9 cellular contexts compared by ENCODE assay signal in the genomic region with DNA sequence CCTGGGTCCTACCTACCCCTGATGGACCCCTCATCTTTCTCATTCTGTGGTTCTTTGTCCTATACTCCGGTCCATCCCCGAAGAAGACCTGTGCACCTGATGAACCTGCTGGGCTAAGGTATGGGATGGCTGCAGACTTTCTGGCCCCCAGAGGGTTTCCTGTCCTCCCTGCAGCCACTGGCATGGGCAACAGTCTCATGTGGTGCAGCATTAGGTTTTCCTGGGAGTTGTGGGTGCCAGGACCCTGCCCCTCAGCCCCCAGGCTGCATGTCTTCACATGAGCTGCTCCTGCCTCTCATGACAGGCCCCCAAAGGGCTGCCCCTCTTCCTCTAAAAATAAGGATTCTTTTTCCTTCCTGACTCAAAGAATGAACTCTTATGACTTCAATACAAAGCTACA.
DNase-seq lines count a peak whose midpoint lies in the region; ATAC-seq and TF ChIP-seq lines count a peak whose summit lies in the region.
"Had no signal": no experiment of that assay in that cellular context is flagged by ENCODE, and none has a peak within 500 bp of the region (broad histone marks: within the 10 kb centered on the region; RNA-seq: fewer than 3 reads in every experiment).

No MANE protein-coding gene starts in this region.

- H3F3A ChIP-seq in SU-DHL-6 (ENCODE audit: insufficient read depth) = no peaks in the 10 kb centered on the region

- peaks cover 75% of the 10 kb centered on the region for H3K4me1 Mint-ChIP-seq in activated naive CD4-positive, alpha-beta T cell treated with anti-CD3 and anti-CD28 coated beads, Interleukin-2, amount 50 U/mL, for 24 hours
- no peaks in the 10 kb centered on the region for H3K4me1 Mint-ChIP-seq in progenitor cell of endocrine pancreas (ENCODE audit: low read depth)

- no peaks in the 10 kb centered on the region for H3K27me3 Mint-ChIP-seq in activated naive CD4-positive, alpha-beta T cell treated with anti-CD3 and anti-CD28 coated beads, Interleukin-2, amount 50 U/mL, for 24 hours
- no peaks in the 10 kb centered on the region for H3K27me3 Mint-ChIP-seq in progenitor cell of endocrine pancreas

- peaks cover 8% of the 10 kb centered on the region; the same call in 1 of the 2 replicates for H3K79me2 ChIP-seq in SU-DHL-6 (ENCODE audit: insufficient read depth, low read length)

- peak overlapping the region; percentile 70 for H3K4me3 Mint-ChIP-seq in activated naive CD4-positive, alpha-beta T cell treated with anti-CD3 and anti-CD28 coated beads, Interleukin-2, amount 50 U/mL, for 24 hours
- H3K4me3 Mint-ChIP-seq in progenitor cell of endocrine pancreas (ENCODE audit: low read depth) = no peak overlapping the region

- H3K4me3 ChIP-seq in SU-DHL-6 (ENCODE audit: insufficient read depth, low read length, poor library complexity, severe bottlenecking) (no peak overlapping the region), subcutaneous abdominal adipose tissue (ENCODE audit: low read depth in 1 of 5, low read length in 5 of 5) (no peak overlapping the region)

- H3K27ac ChIP-seq in SU-DHL-6 (ENCODE audit: low read depth, low read length) (peak overlapping the region; percentile 45; the same call in 1 of the 2 replicates), epithelial cell of prostate (peak overlapping the region; percentile 57), subcutaneous abdominal adipose tissue (ENCODE audit: low read depth, low read length) (peak overlapping the region; percentile 23)

- no peaks in the 10 kb centered on the region for H3K9me2 ChIP-seq in SU-DHL-6 (replicated peaks; ENCODE audit: insufficient read depth, low read length)

- no peak for DNase-seq in activated naive CD4-positive, alpha-beta T cell treated with Interleukin-2 at 50 U/mL for 16 hours
- DNase-seq in epithelial cell of prostate (ENCODE audit: low read depth, low spot score) (no peak), progenitor cell of endocrine pancreas (ENCODE audit: low spot score, unreplicated experiment) (no peak)
- DNase-seq: cortex of kidney had no signal

- H3K9me3 ChIP-seq in SU-DHL-6 (ENCODE audit: insufficient read depth, low read length) = no peaks in the 10 kb centered on the region
- H3K9me3 ChIP-seq in subcutaneous abdominal adipose tissue (ENCODE audit: control insufficient read depth in 5 of 5, low read length in 5 of 5) = no peaks in the 10 kb centered on the region

- TF ChIP-seq CTCF in SU-DHL-6 (IDR thresholded peaks at IDR 0.05; ENCODE audit: insufficient read depth, low read length, poor library complexity, severe bottlenecking) (no peak), progenitor cell of endocrine pancreas (IDR thresholded peaks at IDR 0.05; ENCODE audit: unreplicated experiment) (no peak)

- H3K36me3 ChIP-seq in SU-DHL-6 (ENCODE audit: low read length) (peaks cover 9% of the 10 kb centered on the region; the same call in 1 of the 2 replicates), subcutaneous abdominal adipose tissue (ENCODE audit: control insufficient read depth in 5 of 5, insufficient read depth in 5 of 5, low read length in 5 of 5) (peaks cover 0 to 48% (median 35%) of the 10 kb centered on the region in 5 donors)

- H3K36me3 Mint-ChIP-seq in activated naive CD4-positive, alpha-beta T cell treated with anti-CD3 and anti-CD28 coated beads, Interleukin-2, amount 50 U/mL, for 24 hours = peaks cover 19% of the 10 kb centered on the region
- H3K36me3 Mint-ChIP-seq in progenitor cell of endocrine pancreas (ENCODE audit: insufficient read depth) = peaks cover 37% of the 10 kb centered on the region

- H2AFZ ChIP-seq in SU-DHL-6 (ENCODE audit: low read depth, low read length, severe bottlenecking) = no peak overlapping the region

- ATAC-seq in HG02623 (IDR thresholded peaks at IDR 0.05; ENCODE audit: unreplicated experiment) (no peak), HG03469 (IDR thresholded peaks at IDR 0.05; ENCODE audit: unreplicated experiment) (no peak)

- peaks cover 4 to 42% (median 14%) of the 10 kb centered on the region in 5 donors for H3K4me1 ChIP-seq in subcutaneous abdominal adipose tissue (ENCODE audit: control insufficient read depth in 5 of 5, insufficient read depth in 5 of 5, low read length in 5 of 5)

- H3K27ac Mint-ChIP-seq in activated naive CD4-positive, alpha-beta T cell treated with anti-CD3 and anti-CD28 coated beads, Interleukin-2, amount 50 U/mL, for 24 hours = peak overlapping the region; percentile 93
- no peak overlapping the region for H3K27ac Mint-ChIP-seq in progenitor cell of endocrine pancreas

- no peaks in the 10 kb centered on the region for H3K9me3 Mint-ChIP-seq in activated naive CD4-positive, alpha-beta T cell treated with anti-CD3 and anti-CD28 coated beads, Interleukin-2, amount 50 U/mL, for 24 hours
- no peaks in the 10 kb centered on the region for H3K9me3 Mint-ChIP-seq in progenitor cell of endocrine pancreas (ENCODE audit: low read depth)

- no peaks in the 10 kb centered on the region for H4K20me1 ChIP-seq in SU-DHL-6 (ENCODE audit: low read depth, low read length)

- H3K27me3 ChIP-seq in SU-DHL-6 (ENCODE audit: low read length) (no peaks in the 10 kb centered on the region), subcutaneous abdominal adipose tissue (ENCODE audit: control insufficient read depth in 5 of 5, insufficient read depth in 4 of 5, low read length in 5 of 5) (no peaks in the 10 kb centered on the region)

- H3K9ac ChIP-seq in SU-DHL-6 (ENCODE audit: low read length) (no peak overlapping the region), subcutaneous abdominal adipose tissue (ENCODE audit: low read length in 5 of 5) (no peak overlapping the region)

- H3K4me2 ChIP-seq in SU-DHL-6 (ENCODE audit: low read depth, low read length, poor library complexity, severe bottlenecking) = no peak overlapping the region
